34 cellular contexts compared by ENCODE assay signal in genomic region chr14:103884854-103885253, GRCh38. TPM values are rescaled to one million over a fixed set of nuclear protein-coding genes. Genes with fewer than 3 reads are reported as not detected.
"Had no signal": no experiment of that assay in that cellular context is flagged by ENCODE, and none has a peak within 500 bp of the region (broad histone marks: within the 10 kb centered on the region; RNA-seq: fewer than 3 reads in every experiment).

No MANE protein-coding gene starts in this region.

- H3K4me3 ChIP-seq: adrenal gland, body of pancreas, esophagus muscularis mucosa, gastrocnemius medialis had no signal

- H3K9me3 ChIP-seq: adrenal gland, body of pancreas, esophagus muscularis mucosa, gastrocnemius medialis had no signal

- H3K4me1 ChIP-seq: foreskin keratinocyte had no signal

- ATAC-seq: activated CD4-positive, alpha-beta T cell treated with anti-CD3 and anti-CD28 coated beads for 36 hours; activated CD8-positive, alpha-beta memory T cell treated with anti-CD3 and anti-CD28 coated beads, Interleukin-2, amount 10 ng/mL, durations not matched to agents 7 days and 5 days; activated CD8-positive, alpha-beta T cell treated with anti-CD3 and anti-CD28 coated beads, Interleukin-2, amount 10 ng/mL, durations not matched to agents 7 days and 5 days; activated naive CD8-positive, alpha-beta T cell treated with anti-CD3 and anti-CD28 coated beads, Interleukin-2, amount 50 U/mL, for 24 hours; body of pancreas; effector memory CD8-positive, alpha-beta T cell; foreskin keratinocyte; gastrocnemius medialis had no signal

- H3K27ac ChIP-seq: adrenal gland, body of pancreas, esophagus muscularis mucosa, foreskin keratinocyte, gastrocnemius medialis had no signal

- H3K36me3 ChIP-seq: adrenal gland, esophagus muscularis mucosa, gastrocnemius medialis had no signal

- H3K27me3 ChIP-seq: adrenal gland, body of pancreas, esophagus muscularis mucosa, gastrocnemius medialis had no signal

- DNase-seq: activated CD4-positive, alpha-beta memory T cell treated with anti-CD3 and anti-CD28 coated beads for 36 hours; activated CD4-positive, alpha-beta T cell treated with anti-CD3 and anti-CD28 coated beads for 36 hours; activated CD4-positive, alpha-beta T cell treated with anti-CD3 and anti-CD28 coated beads, Interleukin-2, amount 10 ng/mL, durations not matched to agents 24 days and 14 days; activated CD4-positive, CD25-positive, alpha-beta regulatory T cell; activated CD4-positive, CD25-positive, alpha-beta regulatory T cell treated with anti-CD3 and anti-CD28 coated beads, Interleukin-2, amount 50 U/mL, for 72 hours; activated CD8-positive, alpha-beta memory T cell treated with anti-CD3 and anti-CD28 coated beads, Interleukin-2, amount 10 ng/mL, durations not matched to agents 7 days and 5 days; activated CD8-positive, alpha-beta memory T cell treated with anti-CD3 and anti-CD28 coated beads, Interleukin-2, amount 50 U/mL, for 4 hours; activated CD8-positive, alpha-beta T cell treated with anti-CD3 and anti-CD28 coated beads, Interleukin-2, amount 10 ng/mL, durations not matched to agents 7 days and 5 days; activated effector memory CD4-positive, alpha-beta T cell treated with anti-CD3 and anti-CD28 coated beads, Interleukin-2, amount 50 U/mL, for 16 hours; activated naive CD4-positive, alpha-beta T cell treated with anti-CD3 and anti-CD28 coated beads for 36 hours; activated naive CD8-positive, alpha-beta T cell treated with anti-CD3 and anti-CD28 coated beads for 36 hours; activated naive CD8-positive, alpha-beta T cell treated with anti-CD3 and anti-CD28 coated beads, Interleukin-2, amount 50 U/mL, for 24 hours; activated T-cell treated with anti-CD3 and anti-CD28 coated beads, Interleukin-2, amount 50 U/mL, for 1 hour; activated T-cell treated with anti-CD3 and anti-CD28 coated beads, Interleukin-2, amount 50 U/mL, for 48 hours; adrenal gland; amygdala; aorta; body of pancreas; caudate nucleus; cortex of kidney; dermis blood vessel endothelial cell; effector CD4-positive, alpha-beta T cell; effector memory CD8-positive, alpha-beta T cell; erythroblast; foreskin keratinocyte; gastrocnemius medialis; glutamatergic neuron; T-helper 2 cell had no signal

RNA-seq across cellular contexts. Expression of gene TDRD9, which starts 43.4 kb away (rescaled TPM):
- total RNA-seq: activated T-helper 1 cell treated with anti-CD3 and anti-CD28 coated beads, Interleukin-12 subunit alpha, Interleukin-12 subunit beta, Interleukin-2, Interleukin-4 antibody, amounts not matched to agents 30 ng/mL and 10 ng/mL and 1 ng/mL, durations not matched to agents 14 hours and 24 hours and 36 hours; activated T-helper 2 cell treated with anti-CD3 and anti-CD28 coated beads, Interferon-gamma antibody, Interleukin-2, Interleukin-4, amounts not matched to agents 10 μg/mL and 5 μg/mL and 100 μg/mL, durations not matched to agents 14 hours and 24 hours and 36 hours; chondrocyte; T-helper 1 cell treated with Interleukin-12 subunit alpha and Interleukin-12 subunit beta and Interleukin-4 antibody, amounts not matched to agents 30 ng/mL and 1 ng/mL, for 36 hours had no signal

RNA-seq across cellular contexts. Expression of gene RD3L, which starts 57.5 kb away (rescaled TPM):
- total RNA-seq: activated CD4-positive, alpha-beta memory T cell treated with anti-CD3 and anti-CD28 coated beads for 36 hours; activated CD4-positive, alpha-beta T cell treated with anti-CD3 and anti-CD28 coated beads for 36 hours; activated CD4-positive, alpha-beta T cell treated with anti-CD3 and anti-CD28 coated beads, Interleukin-2, amount 10 ng/mL, durations not matched to agents 24 days and 14 days; activated CD8-positive, alpha-beta memory T cell treated with anti-CD3 and anti-CD28 coated beads for 36 hours; activated CD8-positive, alpha-beta memory T cell treated with anti-CD3 and anti-CD28 coated beads, Interleukin-2, amount 10 ng/mL, durations not matched to agents 7 days and 5 days; activated CD8-positive, alpha-beta T cell treated with anti-CD3 and anti-CD28 coated beads, Interleukin-2, amount 10 ng/mL, durations not matched to agents 7 days and 5 days; activated naive CD4-positive, alpha-beta T cell treated with anti-CD3 and anti-CD28 coated beads for 36 hours; activated naive CD8-positive, alpha-beta T cell treated with anti-CD3 and anti-CD28 coated beads for 36 hours; activated T-helper 1 cell treated with anti-CD3 and anti-CD28 coated beads, Interleukin-12 subunit alpha, Interleukin-12 subunit beta, Interleukin-2, Interleukin-4 antibody, amounts not matched to agents 30 ng/mL and 10 ng/mL and 1 ng/mL, durations not matched to agents 14 hours and 24 hours and 36 hours; activated T-helper 2 cell treated with anti-CD3 and anti-CD28 coated beads, Interferon-gamma antibody, Interleukin-2, Interleukin-4, amounts not matched to agents 10 μg/mL and 5 μg/mL and 100 μg/mL, durations not matched to agents 14 hours and 24 hours and 36 hours; adrenal gland; aorta; body of pancreas; chondrocyte; dermis blood vessel endothelial cell; esophagus muscularis mucosa; foreskin keratinocyte; gastrocnemius medialis; T-helper 1 cell treated with Interleukin-12 subunit alpha and Interleukin-12 subunit beta and Interleukin-4 antibody, amounts not matched to agents 30 ng/mL and 1 ng/mL, for 36 hours had no signal
- polyA plus RNA-seq: adrenal gland, aorta, foreskin keratinocyte had no signal
